Comparison of ENCODE assay signal across 13 cellular contexts in genomic region chr17:76122411-76123126, GRCh38. TPM values are rescaled to one million over a fixed set of nuclear protein-coding genes. Genes with fewer than 3 reads are reported as not detected.
DNase-seq lines count a peak whose midpoint lies in the region; ATAC-seq, FAIRE-seq and TF ChIP-seq lines count a peak whose summit lies in the region.
"Had no signal": no experiment of that assay in that cellular context is flagged by ENCODE, and none has a peak within 500 bp of the region (broad histone marks: within the 10 kb centered on the region; RNA-seq: fewer than 3 reads in every experiment).

No MANE protein-coding gene starts in this region.

- TF ChIP-seq CTCF in H1 (IDR thresholded peaks at IDR 0.05; ENCODE audit: control extremely low read depth in 1 of 3, insufficient read depth in 1 of 3, low read depth in 1 of 3, low read length in 3 of 3) (no peak), sigmoid colon (IDR thresholded peaks at IDR 0.05) (no peak), Peyer's patch (IDR thresholded peaks at IDR 0.05) (no peak)

- intact Hi-C loops in activated CD4-positive, alpha-beta T cell treated with anti-CD3 and anti-CD28 coated beads for 36 hours (cut with DNase I, micrococcal nuclease): loop anchor here in 1 of 2 experiments (2.0 to 5.0 kb wide), 2 partner anchors 58 to 175 kb away; no protein-coding TSS in a partner anchor
- intact Hi-C loops in sigmoid colon (cut with DNase I): loop anchor here (1.0 to 2.0 kb wide), 2 partner anchors 32 to 157 kb away; no protein-coding TSS in a partner anchor

- no peaks in the 10 kb centered on the region for H3K79me1 ChIP-seq in H1 (ENCODE audit: low read depth, low read length)

- H2BK120ac ChIP-seq in H1 (replicated peaks; ENCODE audit: low read depth, low read length): no peak overlapping the region

- H3K79me2 ChIP-seq in H1 (ENCODE audit: control insufficient read depth in 1 of 2, insufficient read depth in 2 of 2, low read length in 2 of 2): no peaks in the 10 kb centered on the region

- no peak for TF ChIP-seq POLR2A in H1 (IDR thresholded peaks at IDR 0.05; ENCODE audit: control extremely low read depth in 1 of 2, low read depth in 2 of 2, low read length in 2 of 2)
- TF ChIP-seq POLR2A in sigmoid colon (IDR thresholded peaks at IDR 0.05): no peak
- TF ChIP-seq POLR2A in Peyer's patch (IDR thresholded peaks at IDR 0.05): no peak

- no peak overlapping the region for H3K56ac ChIP-seq in H1 (replicated peaks; ENCODE audit: insufficient read length, low read depth, low read length)

- no peak for TF ChIP-seq EP300 in H1 (IDR thresholded peaks at IDR 0.05; ENCODE audit: borderline replicate concordance in 1 of 2, low read depth in 2 of 2, low read length in 2 of 2)
- no peak for TF ChIP-seq EP300 in sigmoid colon (IDR thresholded peaks at IDR 0.05)

- peak overlapping the region; percentile 5 to 57; a peak in 1 of 4 replicates for H3K4me2 ChIP-seq in H1 (ENCODE audit: insufficient read depth in 1 of 2, low read depth in 2 of 2, low read length in 2 of 2)

- H3K9me3 Mint-ChIP-seq in activated CD4-positive, alpha-beta T cell treated with anti-CD3 and anti-CD28 coated beads for 36 hours (ENCODE audit: low read depth): no peaks in the 10 kb centered on the region
- H3K9me3 Mint-ChIP-seq: nephron had no signal

- CTCF ChIA-PET in activated CD4-positive, alpha-beta T cell treated with anti-CD3 and anti-CD28 coated beads for 36 hours (lab: Charles Lee): interaction anchor here (0.6 to 10.1 kb wide), 3 partner anchors 57 to 157 kb away, joined by 3 to 150 read pairs (median 13); no protein-coding TSS in a partner anchor
- CTCF ChIA-PET in H1 (lab: Charles Lee; ENCODE audit: partially characterized antibody): interaction anchor here (0.7 to 41.5 kb wide), 18 partner anchors 10 to 243 kb away, joined by 3 to 778 read pairs (median 4); partner anchors contain the start of gene FOXJ1

- ATAC-seq in activated CD4-positive, alpha-beta T cell treated with anti-CD3 and anti-CD28 coated beads for 36 hours: no peak

- FAIRE-seq in H1 (lab: Jason Lieb, UNC): no peak

- H3K23ac ChIP-seq in H1 (ENCODE audit: insufficient read length): no peak overlapping the region

- H2BK15ac ChIP-seq in H1 (ENCODE audit: low read length): no peak overlapping the region

- WGBS in H1 (ENCODE audit: extremely low coverage in 1 of 2, insufficient coverage in 1 of 2, insufficient read length in 1 of 2, insufficient replicate concordance in 2 of 2, low coverage in 1 of 2, low lambda C conversion rate in 2 of 2, missing lambda C conversion rate in 1 of 2), 2 experiments: 81% methylated on average over 23 of the region's 23 CpGs; no CpG with 5 or more reads in 1 of the 2 experiments
- 92 to 94% methylated on average over 23 of the region's 23 CpGs for whole genome bisulfite sequencing in sigmoid colon, 2 donors

- no peaks in the 10 kb centered on the region for H3K36me3 Mint-ChIP-seq in activated CD4-positive, alpha-beta T cell treated with anti-CD3 and anti-CD28 coated beads for 36 hours (ENCODE audit: low read depth)

- H2AFZ ChIP-seq in H1 (ENCODE audit: low read length): no peak overlapping the region

- POLR2A ChIA-PET in activated CD4-positive, alpha-beta T cell treated with anti-CD3 and anti-CD28 coated beads for 36 hours (lab: Charles Lee): interaction anchor here (2.3 kb wide), 1 partner anchor 150 kb away, joined by 9 read pairs; no protein-coding TSS in a partner anchor
- POLR2A ChIA-PET in H1 (lab: Charles Lee; ENCODE audit: partially characterized antibody): interaction anchor here (0.9 to 5.4 kb wide), 9 partner anchors 12 to 120 kb away, joined by 3 to 70 read pairs (median 4); partner anchors contain the start of gene FOXJ1

- H2BK12ac ChIP-seq in H1 (ENCODE audit: low read depth, low read length): peak overlapping the region; percentile 68

- H3K36me3 ChIP-seq in HUES6 (ENCODE audit: control insufficient read depth, insufficient read depth, low read length) (no peaks in the 10 kb centered on the region), H1 (ENCODE audit: control insufficient read depth in 2 of 4, insufficient read depth in 4 of 4, low read length in 3 of 4) (no peaks in the 10 kb centered on the region), sigmoid colon (no peaks in the 10 kb centered on the region), Peyer's patch (no peaks in the 10 kb centered on the region)

- no peaks in the 10 kb centered on the region for H3K9me3 ChIP-seq in HUES6 (ENCODE audit: control insufficient read depth, insufficient read depth, low read depth, low read length)
- H3K9me3 ChIP-seq in H1 (ENCODE audit: insufficient read depth in 2 of 2, low read depth in 1 of 2, low read length in 1 of 2): no peaks in the 10 kb centered on the region
- no peaks in the 10 kb centered on the region for H3K9me3 ChIP-seq in sigmoid colon
- no peaks in the 10 kb centered on the region for H3K9me3 ChIP-seq in Peyer's patch

- peak overlapping the region; percentile 89; the same call in 1 of the 2 replicates for H2BK20ac ChIP-seq in H1 (ENCODE audit: low read length)

- H2AK5ac ChIP-seq in H1 (ENCODE audit: low read depth, low read length): no peak overlapping the region

- peaks cover 2% of the 10 kb centered on the region; the same call in 1 of the 2 replicates for H3K23me2 ChIP-seq in H1 (ENCODE audit: low read depth, low read length)

- H4K5ac ChIP-seq in H1 (ENCODE audit: insufficient read length, low read depth, low read length): no peak overlapping the region

- H3K27me3 ChIP-seq in HUES6 (ENCODE audit: control insufficient read depth, insufficient read depth, low read length) (peaks cover 30% of the 10 kb centered on the region), H1 (replicated peaks in 1 of 4; ENCODE audit: control insufficient read depth in 3 of 4, extremely low read depth in 1 of 4, insufficient read depth in 3 of 4, low read length in 3 of 4) (peaks cover 0 to 13% (median 7%) of the 10 kb centered on the region in 4 experiments; a peak in 4 of 7 replicates), sigmoid colon (no peaks in the 10 kb centered on the region), Peyer's patch (no peaks in the 10 kb centered on the region)

- H3K27ac ChIP-seq in HUES6 (ENCODE audit: low read depth, low read length): no peak overlapping the region
- H3K27ac ChIP-seq in H1 (ENCODE audit: low read depth, low read length): no peak overlapping the region
- H3K27ac ChIP-seq in sigmoid colon: peak overlapping the region in 1 of 4 donors; percentile 68
- H3K27ac ChIP-seq in Peyer's patch: peak overlapping the region in 1 of 4 donors; percentile 74

- no peak for TF ChIP-seq RAD21 in H1 (IDR thresholded peaks at IDR 0.05 in 1 of 2, conservative IDR thresholded peaks at IDR 0.05 in 1 of 2; ENCODE audit: low read depth in 2 of 2, low read length in 2 of 2)

- peak overlapping the region; percentile 80 for H3K27ac Mint-ChIP-seq in activated CD4-positive, alpha-beta T cell treated with anti-CD3 and anti-CD28 coated beads for 36 hours

- no peak overlapping the region for H3K4me3 Mint-ChIP-seq in activated CD4-positive, alpha-beta T cell treated with anti-CD3 and anti-CD28 coated beads for 36 hours
- H3K4me3 Mint-ChIP-seq: nephron had no signal

- H3K4me1 Mint-ChIP-seq in activated CD4-positive, alpha-beta T cell treated with anti-CD3 and anti-CD28 coated beads for 36 hours: peaks cover 19% of the 10 kb centered on the region

- H3K4ac ChIP-seq in H1 (replicated peaks; ENCODE audit: insufficient read length, low read depth, low read length): peak overlapping the region; percentile 3

- H3K14ac ChIP-seq in H1 (ENCODE audit: insufficient read length): no peak overlapping the region

- DNase-seq in activated CD4-positive, alpha-beta T cell treated with anti-CD3 and anti-CD28 coated beads for 36 hours: no peak
- DNase-seq in activated CD4-positive, alpha-beta T cell treated with anti-CD3 and anti-CD28 coated beads for 48 hours: no peak
- DNase-seq in H1 (ENCODE audit: low read depth in 1 of 2, low spot score in 2 of 2) (no peak), sigmoid colon (peak; percentile 55), cortex of kidney (lab: John Stamatoyannopoulos, UW) (no peak), SW 1271 (lab: John Stamatoyannopoulos, UW) (no peak), Peyer's patch (no peak)
- DNase-seq: NCI-H446 had no signal

- peak overlapping the region; percentile 59 for H3K9ac ChIP-seq in HUES6 (ENCODE audit: low read length)
- no peak overlapping the region for H3K9ac ChIP-seq in H1 (replicated peaks in 1 of 4; ENCODE audit: extremely low read depth in 1 of 4, low read depth in 3 of 4, low read length in 3 of 4)

- no peaks in the 10 kb centered on the region for H3K27me3 Mint-ChIP-seq in activated CD4-positive, alpha-beta T cell treated with anti-CD3 and anti-CD28 coated beads for 36 hours

- H4K91ac ChIP-seq in H1 (replicated peaks; ENCODE audit: insufficient read length, low read length): peak overlapping the region; percentile 89

- peak overlapping the region; percentile 34 for H3K18ac ChIP-seq in H1 (ENCODE audit: extremely low read depth, low read length)

- peak overlapping the region; percentile 44; the same call in 1 of the 2 replicates for H2BK5ac ChIP-seq in H1 (ENCODE audit: low read depth, low read length)

- H4K8ac ChIP-seq in H1 (ENCODE audit: extremely low read depth, insufficient read depth, low read length): peak overlapping the region; percentile 84; the same call in 1 of the 2 replicates

- no peaks in the 10 kb centered on the region for H4K20me1 ChIP-seq in H1 (replicated peaks in 1 of 2; ENCODE audit: control insufficient read depth in 1 of 2, insufficient read depth in 2 of 2, low read length in 2 of 2)

- H3K4me3 ChIP-seq in HUES6 (ENCODE audit: low read depth, low read length) (peak overlapping the region; percentile 46), H1 (ENCODE audit: extremely low read depth in 1 of 4, insufficient read depth in 2 of 4, low read depth in 3 of 4, low read length in 4 of 4) (peak overlapping the region in 1 of 4 experiments; percentile 48; a peak in 2 of 8 replicates), sigmoid colon (no peak overlapping the region), Peyer's patch (no peak overlapping the region)

- H3K4me1 ChIP-seq in HUES6 (ENCODE audit: control insufficient read depth, insufficient read depth, low read length): peaks cover 28% of the 10 kb centered on the region
- peaks cover 7 to 32% (median 19%) of the 10 kb centered on the region in 4 experiments for H3K4me1 ChIP-seq in H1 (replicated peaks in 1 of 4; ENCODE audit: control insufficient read depth in 3 of 4, insufficient read depth in 4 of 4, low read length in 3 of 4)
- peaks cover 2 to 11% (median 10%) of the 10 kb centered on the region in 4 donors for H3K4me1 ChIP-seq in sigmoid colon
- peaks cover 0 to 10% (median 3%) of the 10 kb centered on the region in 4 donors for H3K4me1 ChIP-seq in Peyer's patch

RNA-seq across cellular contexts. Expression of gene FOXJ1, which starts 18.5 kb away (rescaled TPM):
- under 1 TPM; 0.47 to 0.53 TPM for total RNA-seq in activated CD4-positive, alpha-beta T cell treated with anti-CD3 and anti-CD28 coated beads for 36 hours
- 4.9 and 5.4 TPM in 2 replicates for total RNA-seq in H1 (2021; fragmentation: NEBNext Ultra II Directional; extraction: Animal tissue kit (Norgen Biotek cat#: 25700))
- 4.6 and 4.7 TPM in 2 replicates for polyA plus RNA-seq in H1 (2011; rRNA removed)
- 3.7 TPM for polyA plus RNA-seq in H1 (2011; cell fraction: cytosol; rRNA removed)
- polyA plus RNA-seq in H1 (2011; cell fraction: nucleus; rRNA removed): 3.7 TPM
- 3.2 to 6.3 TPM (median 4.8 TPM) in 4 replicates for polyA plus RNA-seq in H1 (2012, experiment 1 of 2)
- 4.5 TPM for polyA plus RNA-seq in H1 (2012, experiment 2 of 2)
- polyA plus RNA-seq in H1 (2013, experiment 1 of 2): 5.4 TPM
- 5.7 TPM for polyA plus RNA-seq in H1 (2013, experiment 2 of 2)
- polyA minus RNA-seq in H1 (2011; rRNA and poly(A)+ RNA removed): 1.3 TPM in 2 replicates
- polyA minus RNA-seq in H1 (2011; cell fraction: cytosol; rRNA and poly(A)+ RNA removed): 3.4 TPM
- polyA minus RNA-seq in H1 (2011; cell fraction: nucleus; rRNA and poly(A)+ RNA removed): 2.7 TPM
- under 1 TPM in 1 of 4 donors, not detected in 3; 0.14 TPM for total RNA-seq in sigmoid colon
- 1 to 10 TPM in 1 of 3 donors, under 1 TPM in 2; 0.23 to 2.3 (median 0.60) TPM for polyA plus RNA-seq in sigmoid colon
- total RNA-seq in Peyer's patch: not detected
- total RNA-seq: M059J had no signal

RNA-seq across cellular contexts. Expression of gene EXOC7, which starts 19.0 kb away (rescaled TPM):
- total RNA-seq in activated CD4-positive, alpha-beta T cell treated with anti-CD3 and anti-CD28 coated beads for 36 hours: 10 to 100 TPM; 73.0 to 77.0 TPM
- total RNA-seq in H1 (2021; fragmentation: NEBNext Ultra II Directional; extraction: Animal tissue kit (Norgen Biotek cat#: 25700)): 92.6 and 95.3 TPM in 2 replicates
- polyA plus RNA-seq in H1 (2011; rRNA removed) (77.1 and 83.3 TPM in 2 replicates), sigmoid colon (10 to 100 TPM; 36.8 to 74.4 (median 38.4) TPM)
- 73.6 TPM for polyA plus RNA-seq in H1 (2011; cell fraction: cytosol; rRNA removed)
- polyA plus RNA-seq in H1 (2011; cell fraction: nucleus; rRNA removed): 231 TPM
- polyA plus RNA-seq in H1 (2012, experiment 1 of 2): 53.1 to 105 TPM (median 63.0 TPM) in 4 replicates
- polyA plus RNA-seq in H1 (2012, experiment 2 of 2): 42.5 TPM
- 44.0 TPM for polyA plus RNA-seq in H1 (2013, experiment 1 of 2)
- polyA plus RNA-seq in H1 (2013, experiment 2 of 2): 43.4 TPM
- 129 and 130 TPM in 2 replicates for polyA minus RNA-seq in H1 (2011; rRNA and poly(A)+ RNA removed)
- 56.7 TPM for polyA minus RNA-seq in H1 (2011; cell fraction: cytosol; rRNA and poly(A)+ RNA removed)
- polyA minus RNA-seq in H1 (2011; cell fraction: nucleus; rRNA and poly(A)+ RNA removed): 113 TPM
- total RNA-seq in sigmoid colon (10 to 100 TPM; 58.9 to 82.0 (median 75.3) TPM), Peyer's patch (100 to 1,000 TPM; 113 to 160 (median 134) TPM)

RNA-seq across cellular contexts. Expression of gene ZACN, which starts 43.6 kb away (rescaled TPM):
- 1 to 10 TPM; 4.8 to 5.4 TPM for total RNA-seq in activated CD4-positive, alpha-beta T cell treated with anti-CD3 and anti-CD28 coated beads for 36 hours
- 0.26 TPM in 1 of 2 replicates, not detected in the other for total RNA-seq in H1 (2021; fragmentation: NEBNext Ultra II Directional; extraction: Animal tissue kit (Norgen Biotek cat#: 25700))
- polyA plus RNA-seq in H1 (2011; rRNA removed) (not detected in 2 replicates), sigmoid colon (1 to 10 TPM; 1.2 to 1.3 (median 1.2) TPM)
- 0.03 TPM for polyA plus RNA-seq in H1 (2011; cell fraction: cytosol; rRNA removed)
- polyA plus RNA-seq in H1 (2011; cell fraction: nucleus; rRNA removed): 0.33 TPM
- polyA plus RNA-seq in H1 (2012, experiment 1 of 2): 9.6 to 20.9 TPM (median 19.9 TPM) in 4 replicates
- polyA plus RNA-seq in H1 (2012, experiment 2 of 2): 16.5 TPM
- not detected for polyA plus RNA-seq in H1 (2013, experiment 1 of 2)
- polyA plus RNA-seq in H1 (2013, experiment 2 of 2): not detected
- polyA minus RNA-seq in H1 (2011; rRNA and poly(A)+ RNA removed): not detected in 2 replicates
- not detected for polyA minus RNA-seq in H1 (2011; cell fraction: cytosol; rRNA and poly(A)+ RNA removed)
- 0.60 TPM for polyA minus RNA-seq in H1 (2011; cell fraction: nucleus; rRNA and poly(A)+ RNA removed)
- total RNA-seq in sigmoid colon (1 to 10 TPM in 2 of 4 donors, under 1 TPM in 2; 0.16 to 3.5 (median 0.81) TPM), Peyer's patch (not detected)
- total RNA-seq: A673, epithelial cell of proximal tubule had no signal

RNA-seq across cellular contexts. Expression of gene GALR2, which starts 48.0 kb away (rescaled TPM):
- total RNA-seq in activated CD4-positive, alpha-beta T cell treated with anti-CD3 and anti-CD28 coated beads for 36 hours: 1 to 10 TPM; 5.9 to 6.4 TPM
- total RNA-seq in H1 (2021; fragmentation: NEBNext Ultra II Directional; extraction: Animal tissue kit (Norgen Biotek cat#: 25700)): 0.86 and 1.0 TPM in 2 replicates
- polyA plus RNA-seq in H1 (2011; rRNA removed): 2.2 and 2.5 TPM in 2 replicates
- 1.1 TPM for polyA plus RNA-seq in H1 (2011; cell fraction: cytosol; rRNA removed)
- 1.3 TPM for polyA plus RNA-seq in H1 (2011; cell fraction: nucleus; rRNA removed)
- polyA plus RNA-seq in H1 (2012, experiment 1 of 2): 0.43 to 0.55 TPM (median 0.53 TPM) in 3 of 4 replicates, not detected in the other
- 0.34 TPM for polyA plus RNA-seq in H1 (2012, experiment 2 of 2)
- 0.65 TPM for polyA plus RNA-seq in H1 (2013, experiment 1 of 2)
- 0.75 TPM for polyA plus RNA-seq in H1 (2013, experiment 2 of 2)
- polyA minus RNA-seq in H1 (2011; rRNA and poly(A)+ RNA removed): not detected in 2 replicates
- polyA minus RNA-seq in H1 (2011; cell fraction: cytosol; rRNA and poly(A)+ RNA removed): not detected
- not detected for polyA minus RNA-seq in H1 (2011; cell fraction: nucleus; rRNA and poly(A)+ RNA removed)
- total RNA-seq in sigmoid colon: 10 to 100 TPM in 1 of 4 donors, 1 to 10 TPM in 3; 5.4 to 20.2 (median 8.2) TPM
- 1 to 10 TPM in 1 of 3 donors, not detected in 2; 1.6 TPM for polyA plus RNA-seq in sigmoid colon
- total RNA-seq in Peyer's patch: under 1 TPM in 1 of 4 donors, not detected in 3; 0.95 TPM
- total RNA-seq: A673 had no signal

RNA-seq across cellular contexts. Expression of gene SRP68, which starts 50.3 kb away (rescaled TPM):
- 100 to 1,000 TPM; 151 to 174 TPM for total RNA-seq in activated CD4-positive, alpha-beta T cell treated with anti-CD3 and anti-CD28 coated beads for 36 hours
- total RNA-seq in H1 (2021; fragmentation: NEBNext Ultra II Directional; extraction: Animal tissue kit (Norgen Biotek cat#: 25700)): 83.5 and 84.6 TPM in 2 replicates
- polyA plus RNA-seq in H1 (2011; rRNA removed) (50.0 and 57.7 TPM in 2 replicates), sigmoid colon (10 to 100 TPM; 37.2 to 52.4 (median 37.7) TPM)
- 60.9 TPM for polyA plus RNA-seq in H1 (2011; cell fraction: cytosol; rRNA removed)
- polyA plus RNA-seq in H1 (2011; cell fraction: nucleus; rRNA removed): 48.2 TPM
- polyA plus RNA-seq in H1 (2012, experiment 1 of 2): 70.6 to 85.2 TPM (median 74.1 TPM) in 4 replicates
- polyA plus RNA-seq in H1 (2012, experiment 2 of 2): 17.8 TPM
- 46.0 TPM for polyA plus RNA-seq in H1 (2013, experiment 1 of 2)
- 46.1 TPM for polyA plus RNA-seq in H1 (2013, experiment 2 of 2)
- 61.8 and 68.0 TPM in 2 replicates for polyA minus RNA-seq in H1 (2011; rRNA and poly(A)+ RNA removed)
- 37.0 TPM for polyA minus RNA-seq in H1 (2011; cell fraction: cytosol; rRNA and poly(A)+ RNA removed)
- 33.6 TPM for polyA minus RNA-seq in H1 (2011; cell fraction: nucleus; rRNA and poly(A)+ RNA removed)
- total RNA-seq in sigmoid colon (10 to 100 TPM; 53.1 to 60.6 (median 53.8) TPM), Peyer's patch (10 to 100 TPM; 32.2 to 43.4 (median 32.6) TPM)
